In the genomic region with DNA sequence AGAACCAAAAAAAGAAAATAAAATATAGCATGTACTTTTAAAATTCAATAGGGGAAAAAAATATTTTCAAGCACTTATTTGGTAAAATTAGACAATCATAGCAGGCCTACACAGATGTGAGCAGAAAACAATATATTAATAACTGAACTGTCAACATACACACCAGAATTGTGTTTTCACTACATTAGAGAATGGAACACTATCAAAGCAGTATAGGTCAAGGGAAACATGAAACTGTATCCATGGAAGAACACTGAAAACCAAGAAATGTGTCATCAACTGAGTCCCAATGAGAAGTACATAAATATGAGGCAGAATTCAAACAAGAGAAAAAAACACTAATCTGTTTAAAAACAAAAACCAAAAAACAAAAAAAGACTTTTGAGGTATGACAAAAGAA, we compare ENCODE assay signal across 22 cellular contexts.
DNase-seq lines count a peak whose midpoint lies in the region; ATAC-seq and TF ChIP-seq lines count a peak whose summit lies in the region.
"Had no signal": no experiment of that assay in that cellular context is flagged by ENCODE, and none has a peak within 500 bp of the region (broad histone marks: within the 10 kb centered on the region; RNA-seq: fewer than 3 reads in every experiment).

No MANE protein-coding gene starts in this region.

- H3K36me3 ChIP-seq in IMR-90 (ENCODE audit: control insufficient read depth, insufficient read depth, low read length), result peaks cover 26% of the 10 kb centered on the region
- H3K36me3 ChIP-seq in neuronal stem cell (replicated peaks in 1 of 2; ENCODE audit: control insufficient read depth in 2 of 2, insufficient read depth in 2 of 2, low read length in 2 of 2), result peaks cover 2 to 80% of the 10 kb centered on the region in 2 donors
- H3K36me3 ChIP-seq: BE2C had no signal

- TF ChIP-seq CTCF in IMR-90 (conservative IDR thresholded peaks at IDR 0.05; ENCODE audit: low read depth, low read length) (no peak), choroid plexus epithelial cell (conservative IDR thresholded peaks at IDR 0.05; ENCODE audit: low read depth, low read length) (no peak)

- TF ChIP-seq POLR2A in IMR-90 (IDR thresholded peaks at IDR 0.05; ENCODE audit: low read depth, low read length), result no peak

- no peak overlapping the region for H3K56ac ChIP-seq in IMR-90 (ENCODE audit: extremely low read depth, insufficient read depth, low read length)

- H3K4me3 ChIP-seq in IMR-90 (ENCODE audit: insufficient read depth, low read depth, low read length), result no peak overlapping the region
- H3K4me3 ChIP-seq in choroid plexus epithelial cell (ENCODE audit: low read depth, low read length), result no peak overlapping the region
- H3K4me3 ChIP-seq in neuronal stem cell (ENCODE audit: low read length in 2 of 2), result no peak overlapping the region
- H3K4me3 ChIP-seq: A549; BLaER1 treated with 17β-estradiol and CSF1 and Interleukin-3, amounts not matched to agents 10 nM and 100 nM; GM23248 had no signal

- peak; percentile 13 to 60 for ATAC-seq in activated naive CD4-positive, alpha-beta T cell treated with anti-CD3 and anti-CD28 coated beads, Interleukin-2, amount 50 U/mL, for 72 hours
- no peak for ATAC-seq in IMR-90 (ENCODE audit: low read depth)
- ATAC-seq in GM19452 (IDR thresholded peaks at IDR 0.05; ENCODE audit: unreplicated experiment), result no peak
- ATAC-seq: A549 had no signal

- peaks cover 3% of the 10 kb centered on the region; the same call in 1 of the 2 replicates for H3K4me1 ChIP-seq in IMR-90 (ENCODE audit: control insufficient read depth, insufficient read depth, low read length)
- H3K4me1 ChIP-seq in neuronal stem cell (ENCODE audit: control insufficient read depth in 2 of 2, insufficient read depth in 1 of 2, low read depth in 1 of 2, low read length in 2 of 2), result peaks cover 0 to 1% of the 10 kb centered on the region in 2 donors
- H3K4me1 ChIP-seq: BE2C had no signal

- H3K27me3 ChIP-seq in IMR-90 (ENCODE audit: control insufficient read depth, insufficient read depth, low read length) (no peaks in the 10 kb centered on the region), neuronal stem cell (ENCODE audit: control insufficient read depth in 3 of 3, insufficient read depth in 3 of 3, low read depth in 1 of 3, low read length in 3 of 3) (no peaks in the 10 kb centered on the region)
- H3K27me3 ChIP-seq: BE2C; BLaER1 treated with 17β-estradiol and CSF1 and Interleukin-3, amounts not matched to agents 10 nM and 100 nM had no signal

- dilution Hi-C loops in IMR-90 (cut with HindIII; ENCODE audit: low sequenced_read_pairs, unreplicated experiment), result no loop called here

- POLR2A ChIA-PET in IMR-90 (lab: Charles Lee; ENCODE audit: unreplicated experiment), result no interaction called here

- peaks cover 3% of the 10 kb centered on the region for H3K9me1 ChIP-seq in IMR-90 (ENCODE audit: insufficient read depth, low read length)

- no peaks in the 10 kb centered on the region; the same call in 1 of the 2 replicates for H4K20me1 ChIP-seq in IMR-90 (ENCODE audit: insufficient read depth, low read length)
- H4K20me1 ChIP-seq: BLaER1 treated with 17β-estradiol and CSF1 and Interleukin-3, amounts not matched to agents 10 nM and 100 nM had no signal

- BruUV-seq in IMR-90 (replicated peaks; lab: Mats Ljungman, UMichigan), result no TSS peak

- H3K9me3 Mint-ChIP-seq in activated naive CD4-positive, alpha-beta T cell treated with anti-CD3 and anti-CD28 coated beads, Interleukin-2, amount 50 U/mL, for 72 hours, result no peaks in the 10 kb centered on the region
- H3K9me3 Mint-ChIP-seq: CD14-positive monocyte; CD4-positive, alpha-beta T cell; CD8-positive, alpha-beta memory T cell had no signal

- no peak for DNase-seq in activated naive CD4-positive, alpha-beta T cell treated with anti-CD3 and anti-CD28 coated beads, Interleukin-2, amount 50 U/mL, for 72 hours (ENCODE audit: low spot score in 2 of 2)
- no peak for DNase-seq in activated naive CD4-positive, alpha-beta T cell treated with Interleukin-2 at 50 U/mL for 16 hours
- DNase-seq in IMR-90 (peak; percentile 5), choroid plexus epithelial cell (ENCODE audit: low read depth) (peak; percentile 23), iris pigment epithelial cell (ENCODE audit: low read depth) (peak; percentile 16), neuronal stem cell (ENCODE audit: low spot score) (no peak)
- DNase-seq: 8988T; ACHN; AML-193; BE2C; CD4-positive, alpha-beta T cell; CD8-positive, alpha-beta memory T cell; DMS53; DMS79 treated with DMSO at 0.1 percent for 48 hours; GF-D8; GM23248; H7; HCEC 1CT had no signal

- H2BK20ac ChIP-seq in IMR-90 (ENCODE audit: low read depth, low read length), result no peak overlapping the region

- peak overlapping the region in 1 of 2 donors; percentile 19 for H3K27ac Mint-ChIP-seq in activated naive CD4-positive, alpha-beta T cell treated with anti-CD3 and anti-CD28 coated beads, Interleukin-2, amount 50 U/mL, for 72 hours
- H3K27ac Mint-ChIP-seq: CD14-positive monocyte; CD4-positive, alpha-beta T cell had no signal

- H3K9me3 ChIP-seq in IMR-90 (ENCODE audit: control insufficient read depth, insufficient read depth, low read length), result no peaks in the 10 kb centered on the region
- peaks cover 0 to 3% of the 10 kb centered on the region in 2 donors for H3K9me3 ChIP-seq in neuronal stem cell (replicated peaks in 1 of 2; ENCODE audit: control insufficient read depth in 2 of 2, insufficient read depth in 1 of 2, low read depth in 1 of 2, low read length in 2 of 2)
- H3K9me3 ChIP-seq: A549; BE2C; BLaER1 treated with 17β-estradiol and CSF1 and Interleukin-3, amounts not matched to agents 10 nM and 100 nM had no signal

- H2BK5ac ChIP-seq in IMR-90 (ENCODE audit: low read depth, low read length, poor library complexity, severe bottlenecking) (peak overlapping the region; percentile 38), neuronal stem cell (ENCODE audit: low read length) (no peak overlapping the region)

- CTCF ChIA-PET in IMR-90 (lab: Yijun Ruan, JAX), result no interaction called here

- H3K9ac ChIP-seq in IMR-90 (ENCODE audit: low read depth, low read length), result no peak overlapping the region
- no peak overlapping the region for H3K9ac ChIP-seq in neuronal stem cell (ENCODE audit: low read depth, low read length, poor library complexity)
- H3K9ac ChIP-seq: BLaER1 treated with 17β-estradiol and CSF1 and Interleukin-3, amounts not matched to agents 10 nM and 100 nM; GM23248 had no signal

- H3K4ac ChIP-seq in IMR-90 (ENCODE audit: low read depth, low read length), result no peak overlapping the region
- H3K4ac ChIP-seq in neuronal stem cell (ENCODE audit: low read length), result no peak overlapping the region

- peaks cover 8 to 21% of the 10 kb centered on the region in 2 experiments for H3K79me1 ChIP-seq in IMR-90 (ENCODE audit: low read depth in 1 of 2, low read length in 2 of 2)
- no peaks in the 10 kb centered on the region for H3K79me1 ChIP-seq in neuronal stem cell (ENCODE audit: low read depth, low read length)

- H4K8ac ChIP-seq in IMR-90 (ENCODE audit: low read depth in 2 of 2, low read length in 2 of 2) (no peak overlapping the region), neuronal stem cell (ENCODE audit: low read depth, low read length) (no peak overlapping the region)

- H3K27ac ChIP-seq in IMR-90 (ENCODE audit: insufficient read depth, low read length) (no peak overlapping the region), neuronal stem cell (replicated peaks; ENCODE audit: low read length) (no peak overlapping the region)
- H3K27ac ChIP-seq: A549; BLaER1 treated with 17β-estradiol and CSF1 and Interleukin-3, amounts not matched to agents 10 nM and 100 nM; GM23248 had no signal

- H4K91ac ChIP-seq in IMR-90 (ENCODE audit: insufficient read depth, low read depth, low read length) (no peak overlapping the region), neuronal stem cell (ENCODE audit: low read depth, low read length, poor library complexity) (no peak overlapping the region)

- peaks cover 6 to 16% of the 10 kb centered on the region in 2 donors for H3K36me3 Mint-ChIP-seq in activated naive CD4-positive, alpha-beta T cell treated with anti-CD3 and anti-CD28 coated beads, Interleukin-2, amount 50 U/mL, for 72 hours

- no peak overlapping the region for H2AFZ ChIP-seq in IMR-90 (replicated peaks; ENCODE audit: low read length, poor library complexity)
- no peak overlapping the region for H2AFZ ChIP-seq in neuronal stem cell (ENCODE audit: low read length)
- H2AFZ ChIP-seq: GM23248 had no signal

- in situ Hi-C loops in IMR-90 (cut with MboI; ENCODE audit: low sequenced_read_pairs), result no loop called here

- H3K4me2 ChIP-seq in IMR-90 (ENCODE audit: low read depth, low read length) (no peak overlapping the region), neuronal stem cell (ENCODE audit: insufficient read depth, low read length, poor library complexity, severe bottlenecking) (no peak overlapping the region)
- H3K4me2 ChIP-seq: A549; BLaER1 treated with 17β-estradiol and CSF1 and Interleukin-3, amounts not matched to agents 10 nM and 100 nM had no signal

- H2AK9ac ChIP-seq in IMR-90 (replicated peaks; ENCODE audit: low read depth, low read length, poor library complexity), result no peak overlapping the region

- H2BK15ac ChIP-seq in IMR-90 (ENCODE audit: low read depth, low read length), result no peak overlapping the region
- no peak overlapping the region for H2BK15ac ChIP-seq in neuronal stem cell (ENCODE audit: low read length)

- H2AK5ac ChIP-seq in IMR-90 (ENCODE audit: low read depth, low read length), result no peak overlapping the region
- no peak overlapping the region for H2AK5ac ChIP-seq in neuronal stem cell (ENCODE audit: low read depth, low read length)

- H3K14ac ChIP-seq in IMR-90 (replicated peaks; ENCODE audit: low read depth, low read length) (no peak overlapping the region), neuronal stem cell (ENCODE audit: low read length) (no peak overlapping the region)

- H3K18ac ChIP-seq in IMR-90 (ENCODE audit: low read depth, low read length) (no peak overlapping the region), neuronal stem cell (ENCODE audit: low read length) (no peak overlapping the region)

- no peak overlapping the region for H2BK120ac ChIP-seq in IMR-90 (ENCODE audit: low read depth, low read length)
- no peak overlapping the region for H2BK120ac ChIP-seq in neuronal stem cell (ENCODE audit: low read depth, low read length)

- H4K5ac ChIP-seq in IMR-90 (ENCODE audit: low read depth, low read length), result no peak overlapping the region

- intact Hi-C loops in IMR-90 (cut with micrococcal nuclease), result no loop called here

- TF ChIP-seq RAD21 in IMR-90 (IDR thresholded peaks at IDR 0.05; ENCODE audit: low read length), result no peak

- H3K23ac ChIP-seq in IMR-90 (ENCODE audit: low read depth, low read length), result no peak overlapping the region
- no peak overlapping the region for H3K23ac ChIP-seq in neuronal stem cell (ENCODE audit: low read depth, low read length, poor library complexity)

- no peak overlapping the region for H2BK12ac ChIP-seq in neuronal stem cell (ENCODE audit: low read length)

TF ChIP-seq in IMR-90, 13 proteins besides CTCF, POLR2A, EP300 and RAD21 (continues in another document):
- TF ChIP-seq RFX5 (IDR thresholded peaks at IDR 0.05; ENCODE audit: low read depth, low read length), result no peak

Comparison
In these comparisons a context has a peak if more than half of its experiments do, and no peak if none do; other contexts are left out.
1. ATAC-seq: peak in activated naive CD4-positive, alpha-beta T cell treated with anti-CD3 and anti-CD28 coated beads, Interleukin-2, amount 50 U/mL, for 72 hours (2 of 2); none in IMR-90 (single experiment) and GM19452 (single experiment).
2. DNase-seq: peak in IMR-90 (single experiment), choroid plexus epithelial cell (single experiment) and iris pigment epithelial cell (single experiment); none in activated naive CD4-positive, alpha-beta T cell treated with anti-CD3 and anti-CD28 coated beads, Interleukin-2, amount 50 U/mL, for 72 hours (0 of 2), activated naive CD4-positive, alpha-beta T cell treated with Interleukin-2 at 50 U/mL for 16 hours (single experiment) and neuronal stem cell (single experiment).